1 cellular context compared by ENCODE assay signal in the genomic region with DNA sequence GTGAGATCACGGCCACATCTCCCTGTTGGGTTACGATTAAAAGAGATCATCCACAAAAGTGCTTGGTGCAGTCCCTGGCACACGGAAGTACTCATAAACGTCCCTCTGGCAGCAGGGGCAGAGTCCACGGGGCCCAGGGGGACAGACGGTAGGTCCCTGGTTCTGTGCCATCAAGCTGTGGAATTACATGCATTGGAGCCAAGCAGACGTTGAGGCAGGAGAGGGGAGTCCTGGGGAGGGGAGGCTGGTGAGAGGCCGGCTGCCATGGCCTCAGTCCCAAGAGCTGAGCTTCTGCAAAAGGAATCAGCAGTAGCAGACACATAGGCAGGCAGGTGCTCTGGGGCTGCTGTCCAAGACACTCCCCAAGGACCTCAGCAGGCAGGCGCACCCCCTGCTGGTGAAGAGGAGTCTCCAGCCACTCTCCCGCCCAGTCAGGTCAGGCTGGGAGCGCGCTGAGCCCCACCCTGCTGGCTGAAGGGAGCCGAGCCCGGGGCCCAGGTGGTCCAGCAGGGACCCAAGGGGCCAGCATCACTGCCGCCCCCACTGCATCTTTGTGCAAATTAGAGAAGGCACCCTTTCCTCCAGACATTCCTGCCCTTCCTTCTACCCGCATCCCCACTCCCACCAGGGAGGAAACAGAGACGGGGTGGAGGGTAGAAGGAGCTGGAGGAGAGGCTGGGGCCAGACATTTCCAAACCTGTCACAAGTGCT.
TF ChIP-seq lines count a peak whose summit lies in the region.

No MANE protein-coding gene starts in this region.

TF ChIP-seq in HepG2, 621 proteins besides CTCF, POLR2A, EP300 and RAD21 (continued from another document and continues in another):
- TF ChIP-seq RFXANK (CRISPR knock-in tag; IDR thresholded peaks at IDR 0.05) (0 out of 2 replicates have a peak, but pooled peaks have one; percentile 47), CENPX (CRISPR knock-in tag; IDR thresholded peaks at IDR 0.05) (no peak), RFX5 (IDR thresholded peaks at IDR 0.05; ENCODE audit: low read depth, low read length) (no peak), ZNF605 (CRISPR knock-in tag; IDR thresholded peaks at IDR 0.05) (peak; percentile 74; the same call in 1 of the 2 replicates), FOXA3 (CRISPR knock-in tag; IDR thresholded peaks at IDR 0.05) (peak; percentile 36), PHF20 (CRISPR knock-in tag; IDR thresholded peaks at IDR 0.05) (peak; percentile 16; the same call in 1 of the 2 replicates), ZFAT (CRISPR knock-in tag; conservative IDR thresholded peaks at IDR 0.05) (no peak), TEAD3 (CRISPR knock-in tag; optimal IDR thresholded peaks at IDR 0.05; ENCODE audit: borderline replicate concordance) (peak; percentile 29), PRPF4 (IDR thresholded peaks at IDR 0.05; ENCODE audit: low read depth, low read length, poor library complexity, severe bottlenecking) (no peak), ZFP62 (CRISPR knock-in tag; IDR thresholded peaks at IDR 0.05) (no peak), DR1 (CRISPR knock-in tag; IDR thresholded peaks at IDR 0.05) (no peak; the same call in 1 of the 2 replicates), ZNF207 (IDR thresholded peaks at IDR 0.05; ENCODE audit: borderline replicate concordance) (no peak), MIER2 (CRISPR knock-in tag; IDR thresholded peaks at IDR 0.05) (0 out of 2 replicates have a peak, but pooled peaks have one; percentile 20), SAP130 (CRISPR knock-in tag; IDR thresholded peaks at IDR 0.05; ENCODE audit: low read depth) (0 out of 2 replicates have a peak, but pooled peaks have one; percentile 39), ONECUT2 (CRISPR knock-in tag; IDR thresholded peaks at IDR 0.05) (no peak), SKI (IDR thresholded peaks at IDR 0.05; ENCODE audit: partially characterized antibody) (no peak), SRSF1 (optimal IDR thresholded peaks at IDR 0.05; ENCODE audit: low read depth, low read length) (no peak), ISL2 (CRISPR knock-in tag; IDR thresholded peaks at IDR 0.05) (no peak), JDP2 (CRISPR knock-in tag; IDR thresholded peaks at IDR 0.05; ENCODE audit: borderline replicate concordance) (no peak), POLR2AphosphoS5 (IDR thresholded peaks at IDR 0.05; ENCODE audit: low read depth, low read length) (peak; percentile 41; the same call in 1 of the 2 replicates), RBAK (CRISPR knock-in tag; IDR thresholded peaks at IDR 0.05) (no peak), ZNF850 (CRISPR knock-in tag; conservative IDR thresholded peaks at IDR 0.05) (no peak), ZNF878 (CRISPR knock-in tag; IDR thresholded peaks at IDR 0.05) (no peak), ZNF546 (CRISPR knock-in tag; conservative IDR thresholded peaks at IDR 0.05) (no peak), SOX5 (CRISPR knock-in tag; IDR thresholded peaks at IDR 0.05; ENCODE audit: borderline replicate concordance) (0 out of 2 replicates have a peak, but pooled peaks have one; percentile 19), SAFB2 (CRISPR knock-in tag; IDR thresholded peaks at IDR 0.05; ENCODE audit: borderline replicate concordance, low read depth) (no peak), ZNF768 (CRISPR knock-in tag; IDR thresholded peaks at IDR 0.05) (peak; percentile 62; the same call in 1 of the 2 replicates), ZFP37 (CRISPR knock-in tag; IDR thresholded peaks at IDR 0.05; ENCODE audit: borderline replicate concordance) (0 out of 2 replicates have a peak, but pooled peaks have one; percentile 24)
- TF ChIP-seq, protein P1, sequence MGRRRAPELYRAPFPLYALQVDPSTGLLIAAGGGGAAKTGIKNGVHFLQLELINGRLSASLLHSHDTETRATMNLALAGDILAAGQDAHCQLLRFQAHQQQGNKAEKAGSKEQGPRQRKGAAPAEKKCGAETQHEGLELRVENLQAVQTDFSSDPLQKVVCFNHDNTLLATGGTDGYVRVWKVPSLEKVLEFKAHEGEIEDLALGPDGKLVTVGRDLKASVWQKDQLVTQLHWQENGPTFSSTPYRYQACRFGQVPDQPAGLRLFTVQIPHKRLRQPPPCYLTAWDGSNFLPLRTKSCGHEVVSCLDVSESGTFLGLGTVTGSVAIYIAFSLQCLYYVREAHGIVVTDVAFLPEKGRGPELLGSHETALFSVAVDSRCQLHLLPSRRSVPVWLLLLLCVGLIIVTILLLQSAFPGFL (CRISPR knock-in tag; IDR thresholded peaks at IDR 0.05), result no peak
- TF ChIP-seq, protein P2, sequence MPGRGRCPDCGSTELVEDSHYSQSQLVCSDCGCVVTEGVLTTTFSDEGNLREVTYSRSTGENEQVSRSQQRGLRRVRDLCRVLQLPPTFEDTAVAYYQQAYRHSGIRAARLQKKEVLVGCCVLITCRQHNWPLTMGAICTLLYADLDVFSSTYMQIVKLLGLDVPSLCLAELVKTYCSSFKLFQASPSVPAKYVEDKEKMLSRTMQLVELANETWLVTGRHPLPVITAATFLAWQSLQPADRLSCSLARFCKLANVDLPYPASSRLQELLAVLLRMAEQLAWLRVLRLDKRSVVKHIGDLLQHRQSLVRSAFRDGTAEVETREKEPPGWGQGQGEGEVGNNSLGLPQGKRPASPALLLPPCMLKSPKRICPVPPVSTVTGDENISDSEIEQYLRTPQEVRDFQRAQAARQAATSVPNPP (CRISPR knock-in tag; IDR thresholded peaks at IDR 0.05), result no peak
- TF ChIP-seq, protein P3, sequence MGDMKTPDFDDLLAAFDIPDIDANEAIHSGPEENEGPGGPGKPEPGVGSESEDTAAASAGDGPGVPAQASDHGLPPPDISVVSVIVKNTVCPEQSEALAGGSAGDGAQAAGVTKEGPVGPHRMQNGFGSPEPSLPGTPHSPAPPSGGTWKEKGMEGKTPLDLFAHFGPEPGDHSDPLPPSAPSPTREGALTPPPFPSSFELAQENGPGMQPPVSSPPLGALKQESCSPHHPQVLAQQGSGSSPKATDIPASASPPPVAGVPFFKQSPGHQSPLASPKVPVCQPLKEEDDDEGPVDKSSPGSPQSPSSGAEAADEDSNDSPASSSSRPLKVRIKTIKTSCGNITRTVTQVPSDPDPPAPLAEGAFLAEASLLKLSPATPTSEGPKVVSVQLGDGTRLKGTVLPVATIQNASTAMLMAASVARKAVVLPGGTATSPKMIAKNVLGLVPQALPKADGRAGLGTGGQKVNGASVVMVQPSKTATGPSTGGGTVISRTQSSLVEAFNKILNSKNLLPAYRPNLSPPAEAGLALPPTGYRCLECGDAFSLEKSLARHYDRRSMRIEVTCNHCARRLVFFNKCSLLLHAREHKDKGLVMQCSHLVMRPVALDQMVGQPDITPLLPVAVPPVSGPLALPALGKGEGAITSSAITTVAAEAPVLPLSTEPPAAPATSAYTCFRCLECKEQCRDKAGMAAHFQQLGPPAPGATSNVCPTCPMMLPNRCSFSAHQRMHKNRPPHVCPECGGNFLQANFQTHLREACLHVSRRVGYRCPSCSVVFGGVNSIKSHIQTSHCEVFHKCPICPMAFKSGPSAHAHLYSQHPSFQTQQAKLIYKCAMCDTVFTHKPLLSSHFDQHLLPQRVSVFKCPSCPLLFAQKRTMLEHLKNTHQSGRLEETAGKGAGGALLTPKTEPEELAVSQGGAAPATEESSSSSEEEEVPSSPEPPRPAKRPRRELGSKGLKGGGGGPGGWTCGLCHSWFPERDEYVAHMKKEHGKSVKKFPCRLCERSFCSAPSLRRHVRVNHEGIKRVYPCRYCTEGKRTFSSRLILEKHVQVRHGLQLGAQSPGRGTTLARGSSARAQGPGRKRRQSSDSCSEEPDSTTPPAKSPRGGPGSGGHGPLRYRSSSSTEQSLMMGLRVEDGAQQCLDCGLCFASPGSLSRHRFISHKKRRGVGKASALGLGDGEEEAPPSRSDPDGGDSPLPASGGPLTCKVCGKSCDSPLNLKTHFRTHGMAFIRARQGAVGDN (CRISPR knock-in tag; IDR thresholded peaks at IDR 0.05), result peak; percentile 92
- TF ChIP-seq, protein P4, sequence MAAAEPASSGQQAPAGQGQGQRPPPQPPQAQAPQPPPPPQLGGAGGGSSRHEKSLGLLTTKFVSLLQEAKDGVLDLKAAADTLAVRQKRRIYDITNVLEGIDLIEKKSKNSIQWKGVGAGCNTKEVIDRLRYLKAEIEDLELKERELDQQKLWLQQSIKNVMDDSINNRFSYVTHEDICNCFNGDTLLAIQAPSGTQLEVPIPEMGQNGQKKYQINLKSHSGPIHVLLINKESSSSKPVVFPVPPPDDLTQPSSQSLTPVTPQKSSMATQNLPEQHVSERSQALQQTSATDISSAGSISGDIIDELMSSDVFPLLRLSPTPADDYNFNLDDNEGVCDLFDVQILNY (CRISPR knock-in tag; conservative IDR thresholded peaks at IDR 0.05), result no peak
- TF ChIP-seq, protein P5, sequence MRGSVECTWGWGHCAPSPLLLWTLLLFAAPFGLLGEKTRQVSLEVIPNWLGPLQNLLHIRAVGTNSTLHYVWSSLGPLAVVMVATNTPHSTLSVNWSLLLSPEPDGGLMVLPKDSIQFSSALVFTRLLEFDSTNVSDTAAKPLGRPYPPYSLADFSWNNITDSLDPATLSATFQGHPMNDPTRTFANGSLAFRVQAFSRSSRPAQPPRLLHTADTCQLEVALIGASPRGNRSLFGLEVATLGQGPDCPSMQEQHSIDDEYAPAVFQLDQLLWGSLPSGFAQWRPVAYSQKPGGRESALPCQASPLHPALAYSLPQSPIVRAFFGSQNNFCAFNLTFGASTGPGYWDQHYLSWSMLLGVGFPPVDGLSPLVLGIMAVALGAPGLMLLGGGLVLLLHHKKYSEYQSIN (CRISPR knock-in tag; IDR thresholded peaks at IDR 0.05; ENCODE audit: borderline replicate concordance), result no peak
- TF ChIP-seq, protein P6, sequence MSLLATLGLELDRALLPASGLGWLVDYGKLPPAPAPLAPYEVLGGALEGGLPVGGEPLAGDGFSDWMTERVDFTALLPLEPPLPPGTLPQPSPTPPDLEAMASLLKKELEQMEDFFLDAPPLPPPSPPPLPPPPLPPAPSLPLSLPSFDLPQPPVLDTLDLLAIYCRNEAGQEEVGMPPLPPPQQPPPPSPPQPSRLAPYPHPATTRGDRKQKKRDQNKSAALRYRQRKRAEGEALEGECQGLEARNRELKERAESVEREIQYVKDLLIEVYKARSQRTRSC (CRISPR knock-in tag; IDR thresholded peaks at IDR 0.05; ENCODE audit: low read depth), result no peak; the same call in 1 of the 2 replicates
- TF ChIP-seq, protein P7, sequence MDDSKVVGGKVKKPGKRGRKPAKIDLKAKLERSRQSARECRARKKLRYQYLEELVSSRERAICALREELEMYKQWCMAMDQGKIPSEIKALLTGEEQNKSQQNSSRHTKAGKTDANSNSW (CRISPR knock-in tag; IDR thresholded peaks at IDR 0.05; ENCODE audit: borderline replicate concordance), result no peak
- TF ChIP-seq, protein P8, sequence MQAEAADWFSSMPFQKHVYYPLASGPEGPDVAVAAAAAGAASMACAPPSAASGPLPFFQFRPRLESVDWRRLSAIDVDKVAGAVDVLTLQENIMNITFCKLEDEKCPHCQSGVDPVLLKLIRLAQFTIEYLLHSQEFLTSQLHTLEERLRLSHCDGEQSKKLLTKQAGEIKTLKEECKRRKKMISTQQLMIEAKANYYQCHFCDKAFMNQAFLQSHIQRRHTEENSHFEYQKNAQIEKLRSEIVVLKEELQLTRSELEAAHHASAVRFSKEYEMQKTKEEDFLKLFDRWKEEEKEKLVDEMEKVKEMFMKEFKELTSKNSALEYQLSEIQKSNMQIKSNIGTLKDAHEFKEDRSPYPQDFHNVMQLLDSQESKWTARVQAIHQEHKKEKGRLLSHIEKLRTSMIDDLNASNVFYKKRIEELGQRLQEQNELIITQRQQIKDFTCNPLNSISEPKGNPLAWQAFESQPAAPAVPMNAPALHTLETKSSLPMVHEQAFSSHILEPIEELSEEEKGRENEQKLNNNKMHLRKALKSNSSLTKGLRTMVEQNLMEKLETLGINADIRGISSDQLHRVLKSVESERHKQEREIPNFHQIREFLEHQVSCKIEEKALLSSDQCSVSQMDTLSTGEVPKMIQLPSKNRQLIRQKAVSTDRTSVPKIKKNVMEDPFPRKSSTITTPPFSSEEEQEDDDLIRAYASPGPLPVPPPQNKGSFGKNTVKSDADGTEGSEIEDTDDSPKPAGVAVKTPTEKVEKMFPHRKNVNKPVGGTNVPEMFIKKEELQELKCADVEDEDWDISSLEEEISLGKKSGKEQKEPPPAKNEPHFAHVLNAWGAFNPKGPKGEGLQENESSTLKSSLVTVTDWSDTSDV (CRISPR knock-in tag; IDR thresholded peaks at IDR 0.05), result no peak
- TF ChIP-seq, protein P9, sequence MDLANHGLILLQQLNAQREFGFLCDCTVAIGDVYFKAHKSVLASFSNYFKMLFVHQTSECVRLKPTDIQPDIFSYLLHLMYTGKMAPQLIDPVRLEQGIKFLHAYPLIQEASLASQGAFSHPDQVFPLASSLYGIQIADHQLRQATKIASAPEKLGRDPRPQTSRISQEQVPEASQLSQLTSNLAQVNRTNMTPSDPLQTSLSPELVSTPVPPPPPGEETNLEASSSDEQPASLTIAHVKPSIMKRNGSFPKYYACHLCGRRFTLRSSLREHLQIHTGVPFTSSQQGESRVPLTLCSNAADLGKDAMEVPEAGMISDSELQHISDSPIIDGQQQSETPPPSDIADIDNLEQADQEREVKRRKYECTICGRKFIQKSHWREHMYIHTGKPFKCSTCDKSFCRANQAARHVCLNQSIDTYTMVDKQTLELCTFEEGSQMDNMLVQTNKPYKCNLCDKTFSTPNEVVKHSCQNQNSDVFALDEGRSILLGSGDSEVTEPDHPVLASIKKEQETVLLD (CRISPR knock-in tag; IDR thresholded peaks at IDR 0.05; ENCODE audit: low read depth), result no peak
- TF ChIP-seq, protein P10, sequence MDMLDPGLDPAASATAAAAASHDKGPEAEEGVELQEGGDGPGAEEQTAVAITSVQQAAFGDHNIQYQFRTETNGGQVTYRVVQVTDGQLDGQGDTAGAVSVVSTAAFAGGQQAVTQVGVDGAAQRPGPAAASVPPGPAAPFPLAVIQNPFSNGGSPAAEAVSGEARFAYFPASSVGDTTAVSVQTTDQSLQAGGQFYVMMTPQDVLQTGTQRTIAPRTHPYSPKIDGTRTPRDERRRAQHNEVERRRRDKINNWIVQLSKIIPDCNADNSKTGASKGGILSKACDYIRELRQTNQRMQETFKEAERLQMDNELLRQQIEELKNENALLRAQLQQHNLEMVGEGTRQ (IDR thresholded peaks at IDR 0.05; ENCODE audit: low read depth, low read length), result no peak
- TF ChIP-seq, protein P10 (CRISPR knock-in tag; IDR thresholded peaks at IDR 0.05; ENCODE audit: borderline replicate concordance), result no peak
- TF ChIP-seq, protein P11, sequence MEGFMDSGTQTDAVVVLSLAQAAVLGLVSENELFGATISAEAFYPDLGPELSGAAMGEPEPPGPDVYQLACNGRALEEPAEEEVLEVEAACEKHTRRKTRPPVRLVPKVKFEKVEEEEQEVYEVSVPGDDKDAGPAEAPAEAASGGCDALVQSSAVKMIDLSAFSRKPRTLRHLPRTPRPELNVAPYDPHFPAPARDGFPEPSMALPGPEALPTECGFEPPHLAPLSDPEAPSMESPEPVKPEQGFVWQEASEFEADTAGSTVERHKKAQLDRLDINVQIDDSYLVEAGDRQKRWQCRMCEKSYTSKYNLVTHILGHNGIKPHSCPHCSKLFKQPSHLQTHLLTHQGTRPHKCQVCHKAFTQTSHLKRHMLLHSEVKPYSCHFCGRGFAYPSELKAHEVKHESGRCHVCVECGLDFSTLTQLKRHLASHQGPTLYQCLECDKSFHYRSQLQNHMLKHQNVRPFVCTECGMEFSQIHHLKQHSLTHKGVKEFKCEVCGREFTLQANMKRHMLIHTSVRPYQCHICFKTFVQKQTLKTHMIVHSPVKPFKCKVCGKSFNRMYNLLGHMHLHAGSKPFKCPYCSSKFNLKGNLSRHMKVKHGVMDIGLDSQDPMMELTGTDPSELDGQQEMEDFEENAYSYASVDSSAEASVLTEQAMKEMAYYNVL (CRISPR knock-in tag; IDR thresholded peaks at IDR 0.05; ENCODE audit: borderline replicate concordance), result peak; percentile 37
